ENCODE assay signal across 9 cellular contexts in the genomic region with DNA sequence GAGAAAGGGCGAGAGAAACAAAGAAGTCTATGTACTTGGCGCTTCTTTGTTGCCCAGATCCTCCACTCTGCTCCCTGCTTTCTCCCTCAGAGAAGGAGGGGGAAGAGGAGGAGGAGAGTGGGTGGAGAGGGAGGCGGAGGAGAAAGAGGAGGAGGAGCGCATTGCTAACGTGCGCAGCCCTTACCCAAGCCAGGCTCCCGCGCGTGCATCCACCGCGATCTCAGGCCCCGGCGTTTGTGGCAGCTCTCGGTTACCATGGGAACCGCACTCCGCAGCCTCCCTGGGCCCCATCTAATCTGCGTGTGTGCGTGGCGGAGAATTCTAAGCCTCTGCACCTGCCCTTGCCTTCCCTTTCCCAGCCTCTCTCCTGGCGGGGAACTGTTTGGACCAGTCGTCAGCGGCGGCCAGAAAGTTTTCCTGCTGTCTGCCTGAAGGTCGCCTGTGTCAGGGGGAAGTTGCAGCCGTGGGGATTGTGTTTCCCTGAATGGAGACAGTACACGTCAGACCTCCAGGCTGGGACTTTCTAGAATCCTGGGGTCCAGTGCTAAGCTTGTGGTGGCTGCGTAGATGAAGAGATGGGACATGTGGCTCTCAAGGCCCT. TPM values are rescaled to one million over a fixed set of nuclear protein-coding genes. Genes with fewer than 3 reads are reported as not detected.
DNase-seq lines count a peak whose midpoint lies in the region; ATAC-seq and TF ChIP-seq lines count a peak whose summit lies in the region.
"Had no signal": no experiment of that assay in that cellular context is flagged by ENCODE, and none has a peak within 500 bp of the region (broad histone marks: within the 10 kb centered on the region; RNA-seq: fewer than 3 reads in every experiment).

TSS of gene ERICH6B (minus strand) at position 239 of the 601 bp plus-strand sequence. CDS start 18,734 bp downstream, outside the sequence.

- H3K9ac ChIP-seq in mammary epithelial cell (ENCODE audit: insufficient read depth, low read length), result no peak within 1 kb of the TSS

- no peak for TF ChIP-seq POLR2A in testis (IDR thresholded peaks at IDR 0.05)

- no peaks in the 10 kb centered on the region for H3K4me1 Mint-ChIP-seq in MCF 10A (ENCODE audit: insufficient read depth, unreplicated experiment)

- H3K4me3 ChIP-seq in mammary epithelial cell (replicated peaks in 1 of 3; ENCODE audit: insufficient read depth in 1 of 3, low read depth in 2 of 3, low read length in 3 of 3) (no peak within 1 kb of the TSS), testis (peak within 1 kb of the TSS in 1 of 2 donors; percentile 44)

- H3K9me3 ChIP-seq in mammary epithelial cell (replicated peaks; ENCODE audit: insufficient read depth, low read length) (no peaks in the 10 kb centered on the region), testis (no peaks in the 10 kb centered on the region)

- H2AFZ ChIP-seq in mammary epithelial cell (ENCODE audit: low read depth, low read length), result peak within 1 kb of the TSS; percentile 17

- H3K27me3 ChIP-seq in mammary epithelial cell (ENCODE audit: insufficient read depth, low read length), result peaks cover 17% of the 10 kb centered on the region
- H3K27me3 ChIP-seq in testis, result no peaks in the 10 kb centered on the region

- POLR2A ChIA-PET in MCF 10A (lab: Yijun Ruan, JAX), result no interaction called here

- intact Hi-C loops in mammary epithelial cell (cut with micrococcal nuclease) (no loop called here), MCF 10A (cut with micrococcal nuclease) (no loop called here), testis (cut with DNase I; ENCODE audit: low total_unique reads) (no loop called here)

- H3K36me3 Mint-ChIP-seq in MCF 10A (ENCODE audit: insufficient read depth, unreplicated experiment), result no peaks in the 10 kb centered on the region

- 33% methylated on average over 12 of the region's 27 CpGs for WGBS in mammary epithelial cell (ENCODE audit: low coverage, missing lambda C conversion rate)
- WGBS in testis, 2 donors, result 1 to 3% methylated on average over 27 of the region's 27 CpGs

- no peaks in the 10 kb centered on the region for H3K79me2 ChIP-seq in mammary epithelial cell (ENCODE audit: insufficient read depth, low read length)

- H3K27me3 Mint-ChIP-seq in MCF 10A (ENCODE audit: insufficient read depth, unreplicated experiment), result peaks cover 86% of the 10 kb centered on the region

- no peaks in the 10 kb centered on the region for H3K9me3 Mint-ChIP-seq in MCF 10A (ENCODE audit: unreplicated experiment)

- H3K36me3 ChIP-seq in mammary epithelial cell (ENCODE audit: insufficient read depth, low read length) (no peaks in the 10 kb centered on the region), testis (ENCODE audit: low read depth, missing control alignments) (no peaks in the 10 kb centered on the region)

- CTCF ChIA-PET in mammary epithelial cell (lab: Charles Lee; ENCODE audit: low non-redundant PET), result no interaction called here
- CTCF ChIA-PET in MCF 10A (lab: Yijun Ruan, JAX), result interaction anchor here (0.9 to 3.2 kb wide), 2 partner anchors 8 to 192 kb away, joined by 3 to 18 read pairs; no protein-coding TSS in a partner anchor

- H3K4me3 Mint-ChIP-seq in MCF 10A (ENCODE audit: unreplicated experiment), result no peak within 1 kb of the TSS

- DNase-seq in mammary epithelial cell (no peak), MCF 10A (ENCODE audit: unreplicated experiment) (no peak), anterior cingulate cortex (lab: John Stamatoyannopoulos, UW) (peak in 47 of 58 donors; percentile 3 to 76 (median 36)), iris pigment epithelial cell (ENCODE audit: low read depth) (peak; percentile 32), testis (peak; percentile 91), HT-29 (ENCODE audit: low spot score) (no peak)

- no peaks in the 10 kb centered on the region for H4K20me1 ChIP-seq in mammary epithelial cell (ENCODE audit: insufficient read depth, low read length)

- no peak within 1 kb of the TSS for H3K27ac ChIP-seq in mammary epithelial cell (ENCODE audit: insufficient read depth, low read depth, low read length)
- peak within 1 kb of the TSS; percentile 63 to 73 for H3K27ac ChIP-seq in testis
- H3K27ac ChIP-seq: C4-2B had no signal

- dilution Hi-C loops in mammary epithelial cell (cut with HindIII; ENCODE audit: low sequenced_read_pairs), result no loop called here

- ATAC-seq in HG03039 (IDR thresholded peaks at IDR 0.05; ENCODE audit: unreplicated experiment) (no peak), GM21528 (IDR thresholded peaks at IDR 0.05; ENCODE audit: low FRiP score, unreplicated experiment) (no peak)

- H3K4me2 ChIP-seq in mammary epithelial cell (ENCODE audit: insufficient read depth, low read depth, low read length), result peak within 1 kb of the TSS; percentile 33

- TF ChIP-seq CTCF in mammary epithelial cell (conservative IDR thresholded peaks at IDR 0.05 in 1 of 2, IDR thresholded peaks at IDR 0.05 in 1 of 2; ENCODE audit: extremely low read depth in 1 of 2, insufficient read depth in 1 of 2, low read depth in 1 of 2, low read length in 2 of 2) (no peak), MCF 10A (IDR thresholded peaks at IDR 0.05; ENCODE audit: unreplicated experiment) (no peak), testis (IDR thresholded peaks at IDR 0.05) (no peak)

- in situ Hi-C loops in mammary epithelial cell (cut with MboI; ENCODE audit: low sequenced_read_pairs in 2 of 2), result no loop called here

- H3K4me1 ChIP-seq in mammary epithelial cell (ENCODE audit: insufficient read depth, low read length) (peaks cover 2% of the 10 kb centered on the region), testis (peaks cover 19% of the 10 kb centered on the region)

- no peak within 1 kb of the TSS for H3K27ac Mint-ChIP-seq in MCF 10A (ENCODE audit: low read depth, unreplicated experiment)

- BruUV-seq in mammary epithelial cell (replicated peaks; lab: Mats Ljungman, UMichigan), result no TSS peak
- no TSS peak for BruUV-seq in MCF 10A (replicated peaks; lab: Mats Ljungman, UMichigan)

RNA-seq across cellular contexts. Expression of gene ERICH6B, which starts in this region (rescaled TPM):
- not detected for total RNA-seq in mammary epithelial cell
- polyA plus RNA-seq in mammary epithelial cell, result not detected
- polyA minus RNA-seq in mammary epithelial cell, result not detected
- not detected in 2 replicates for total RNA-seq in MCF 10A (2022)
- 1 to 10 TPM; 2.4 TPM for total RNA-seq in testis
- 6.9 TPM for polyA plus RNA-seq in testis (ENCODE audit: insufficient read depth, low read depth, low replicate concordance)
- total RNA-seq in HT-29 (2014; rRNA removed; shearing (Covaris generic)), result not detected in 2 replicates

Comparison
In these comparisons a context has a peak if more than half of its experiments do, and no peak if none do; other contexts are left out.
1. DNase-seq: peak in anterior cingulate cortex (47 of 58), iris pigment epithelial cell (single experiment) and testis (single experiment); none in mammary epithelial cell (single experiment), MCF 10A (single experiment) and HT-29 (single experiment).